ENCODE assay signal across 10 cellular contexts in the genomic region with DNA sequence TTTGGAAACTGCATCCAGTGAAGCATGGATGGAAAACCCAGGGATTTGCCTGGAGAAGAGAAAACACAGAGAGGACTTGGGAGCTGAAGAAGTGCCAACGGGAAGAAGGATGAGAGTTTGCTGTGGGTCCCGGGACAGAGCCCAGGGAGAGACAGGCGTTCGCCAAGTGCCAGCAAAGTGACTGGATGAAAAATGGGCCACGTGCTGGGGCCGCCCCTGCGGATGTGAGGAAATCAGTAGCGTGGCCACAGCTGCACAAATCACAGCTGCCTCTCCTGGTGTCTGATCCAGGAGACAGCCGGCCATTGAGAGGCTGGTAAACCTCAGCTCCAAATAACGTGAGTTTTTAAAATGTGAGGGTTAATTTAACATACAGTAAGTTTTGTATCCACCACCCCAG.
A peak's percentile ranks its signal among the peaks of the same experiment; 100 is the strongest.
DNase-seq lines count a peak whose midpoint lies in the region; ATAC-seq and TF ChIP-seq lines count a peak whose summit lies in the region.
"Had no signal": no experiment of that assay in that cellular context is flagged by ENCODE, and none has a peak within 500 bp of the region (broad histone marks: within the 10 kb centered on the region; RNA-seq: fewer than 3 reads in every experiment).

No MANE protein-coding gene starts in this region.

- H3K9me3 ChIP-seq in mucosa of descending colon = no peaks in the 10 kb centered on the region
- H3K9me3 ChIP-seq in uterus = no peaks in the 10 kb centered on the region

- peaks cover 2% of the 10 kb centered on the region for H3K4me1 ChIP-seq in mucosa of descending colon (ENCODE audit: low read depth)
- no peaks in the 10 kb centered on the region for H3K4me1 ChIP-seq in uterus

- no peaks in the 10 kb centered on the region for H3K9me3 Mint-ChIP-seq in brain
- H3K9me3 Mint-ChIP-seq: T-helper 1 cell treated with Interleukin-12 subunit alpha and Interleukin-12 subunit beta and Interleukin-4 antibody, amounts not matched to agents 30 μg/mL and 1 μg/mL, for 36 hours had no signal

- intact Hi-C loops in mucosa of descending colon (cut with DNase I, micrococcal nuclease) (no loop called here), uterus (cut with DNase I; ENCODE audit: low total_unique reads) (no loop called here)

- H3K27ac Mint-ChIP-seq in brain = peak overlapping the region in 4 of 5 experiments; percentile 0 to 68 (median 20)
- H3K27ac Mint-ChIP-seq: T-helper 1 cell treated with Interleukin-12 subunit alpha and Interleukin-12 subunit beta and Interleukin-4 antibody, amounts not matched to agents 30 μg/mL and 1 μg/mL, for 36 hours had no signal

- H3K4me1 Mint-ChIP-seq in brain = peaks cover 45% of the 10 kb centered on the region

- H3K4me3 Mint-ChIP-seq in brain = peak overlapping the region in 4 of 5 experiments; percentile 13 to 79 (median 67)

- TF ChIP-seq CTCF in brain (conservative IDR thresholded peaks at IDR 0.05) (no peak), mucosa of descending colon (IDR thresholded peaks at IDR 0.05) (no peak), uterus (IDR thresholded peaks at IDR 0.05) (no peak)

- H3K36me3 Mint-ChIP-seq in brain = no peaks in the 10 kb centered on the region

- H3K36me3 ChIP-seq in mucosa of descending colon (ENCODE audit: low read depth) (no peaks in the 10 kb centered on the region), uterus (no peaks in the 10 kb centered on the region)

- H3K27ac ChIP-seq in uterus = no peak overlapping the region

- H3K4me3 ChIP-seq in mucosa of descending colon (no peak overlapping the region), uterus (no peak overlapping the region)

- H3K27me3 Mint-ChIP-seq in brain = peaks cover 35% of the 10 kb centered on the region

- H3K27me3 ChIP-seq in uterus = peaks cover 0 to 3% of the 10 kb centered on the region in 2 donors

- ATAC-seq in mucosa of descending colon = peak; percentile 37
- ATAC-seq in HG03108 (IDR thresholded peaks at IDR 0.05; ENCODE audit: unreplicated experiment) = no peak
- ATAC-seq in GM19395 (IDR thresholded peaks at IDR 0.05; ENCODE audit: unreplicated experiment) = no peak
- ATAC-seq: stimulated activated naive CD8-positive, alpha-beta T cell treated with anti-CD3 and anti-CD28 coated beads, Interleukin-15, Interleukin-2, amounts not matched to agents 100 U/mL and 50 U/mL, for 24 hours had no signal

- no peak for TF ChIP-seq POLR2A in uterus (IDR thresholded peaks at IDR 0.05)

- peak; percentile 2 for DNase-seq in stimulated activated CD4-positive, alpha-beta T cell treated with anti-CD3 and anti-CD28 coated beads, Interleukin-1b, Interleukin-23, amount 100 ng/mL, for 48 hours
- DNase-seq in stimulated activated CD4-positive, alpha-beta T cell treated with anti-CD3 and anti-CD28 coated beads, Interleukin-15, amount 100 ng/mL, for 24 hours = no peak
- peak; percentile 26 to 66 (median 53) for DNase-seq in mucosa of descending colon
- DNase-seq in uterus = peak; percentile 69 to 80
- no peak for DNase-seq in NCI-H82 treated with DMSO at 0.1 percent for 48 hours (lab: John Stamatoyannopoulos, UW; ENCODE audit: unreplicated experiment)

Comparison
In these comparisons a context has a peak if more than half of its experiments do, and no peak if none do; other contexts are left out.
1. DNase-seq: peak in stimulated activated CD4-positive, alpha-beta T cell treated with anti-CD3 and anti-CD28 coated beads, Interleukin-1b, Interleukin-23, amount 100 ng/mL, for 48 hours (single experiment), mucosa of descending colon (3 of 3) and uterus (2 of 2); none in stimulated activated CD4-positive, alpha-beta T cell treated with anti-CD3 and anti-CD28 coated beads, Interleukin-15, amount 100 ng/mL, for 24 hours (single experiment) and NCI-H82 treated with DMSO at 0.1 percent for 48 hours (single experiment).